ENCODE assay signal across 28 cellular contexts in the genomic region with DNA sequence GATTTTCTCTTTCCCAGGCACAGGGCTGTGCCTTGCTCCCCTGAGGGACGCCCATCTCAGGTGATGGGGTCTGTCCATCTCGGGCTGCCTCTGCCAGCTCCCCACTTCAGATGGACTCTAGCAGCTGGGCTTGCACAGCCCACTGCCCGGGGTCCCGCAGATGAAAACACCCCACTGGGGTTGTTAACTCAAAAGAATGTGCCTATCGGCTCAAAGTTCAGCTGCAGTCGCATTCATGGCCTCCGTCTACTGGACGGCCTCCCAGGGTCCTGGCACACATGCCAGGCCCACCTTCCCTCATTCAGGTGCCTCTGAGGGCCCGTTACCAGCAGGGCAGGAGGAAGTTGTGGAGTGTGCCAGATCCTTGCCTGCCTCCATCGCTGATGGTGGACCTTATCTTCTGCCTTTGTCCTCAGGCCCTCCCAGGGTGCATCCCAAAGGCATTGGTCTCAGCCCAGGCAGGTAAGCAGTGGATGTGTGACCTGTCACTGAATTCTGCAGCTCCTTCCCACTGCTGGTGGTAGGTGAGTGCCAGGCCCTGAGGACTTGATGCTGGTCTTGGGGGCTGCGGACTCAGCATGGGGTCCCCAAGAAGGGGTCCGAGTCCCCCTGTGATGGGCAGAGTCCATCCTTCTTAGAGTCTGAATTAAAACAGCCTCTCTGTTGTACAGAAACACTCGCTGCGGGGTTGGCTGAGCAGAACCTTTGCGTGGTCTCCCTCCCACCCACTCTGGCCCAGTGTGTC.
"Had no signal": no experiment of that assay in that cellular context is flagged by ENCODE, and none has a peak within 500 bp of the region (broad histone marks: within the 10 kb centered on the region; RNA-seq: fewer than 3 reads in every experiment).

No MANE protein-coding gene starts in this region.

- H3K4me1 Mint-ChIP-seq: activated B cell treated with CpG ODN at 0.5 μM for 24 hours; activated CD4-positive, alpha-beta T cell treated with anti-CD3 and anti-CD28 coated beads, Interleukin-2, amount 10 ng/mL, durations not matched to agents 24 days and 14 days; activated CD8-positive, alpha-beta memory T cell treated with anti-CD3 and anti-CD28 coated beads, Interleukin-2, amount 10 ng/mL, durations not matched to agents 7 days and 5 days; activated naive CD4-positive, alpha-beta T cell treated with anti-CD3 and anti-CD28 coated beads, Interleukin-2, amount 50 U/mL, for 24 hours; T-cell had no signal

- H3K4me3 Mint-ChIP-seq: activated B cell treated with CpG ODN at 0.5 μM for 24 hours; activated CD4-positive, alpha-beta T cell treated with anti-CD3 and anti-CD28 coated beads, Interleukin-2, amount 10 ng/mL, durations not matched to agents 24 days and 14 days; activated CD8-positive, alpha-beta memory T cell treated with anti-CD3 and anti-CD28 coated beads, Interleukin-2, amount 10 ng/mL, durations not matched to agents 7 days and 5 days; activated naive CD4-positive, alpha-beta T cell treated with anti-CD3 and anti-CD28 coated beads, Interleukin-2, amount 50 U/mL, for 24 hours; activated T-cell treated with anti-CD3 and anti-CD28 coated beads, Interleukin-2, amount 50 U/mL, for 24 hours; activated T-helper 1 cell treated with anti-CD3 and anti-CD28 coated beads, Interleukin-12 subunit alpha, Interleukin-12 subunit beta, Interleukin-2, Interleukin-4 antibody, amounts not matched to agents 30 ng/mL and 10 ng/mL and 1 ng/mL, durations not matched to agents 14 hours and 24 hours and 36 hours; T-cell had no signal

- ATAC-seq: activated CD8-positive, alpha-beta memory T cell treated with anti-CD3 and anti-CD28 coated beads, Interleukin-2, amount 10 ng/mL, durations not matched to agents 7 days and 5 days; body of pancreas; Right ventricle myocardium inferior; T-cell had no signal

- H3K36me3 Mint-ChIP-seq: activated CD8-positive, alpha-beta memory T cell treated with anti-CD3 and anti-CD28 coated beads, Interleukin-2, amount 10 ng/mL, durations not matched to agents 7 days and 5 days; activated naive CD4-positive, alpha-beta T cell treated with anti-CD3 and anti-CD28 coated beads, Interleukin-2, amount 50 U/mL, for 24 hours; T-cell had no signal

- H3K4me2 ChIP-seq: KMS-11 had no signal

- H3K27me3 Mint-ChIP-seq: activated B cell treated with CpG ODN at 0.5 μM for 24 hours; activated CD4-positive, alpha-beta T cell treated with anti-CD3 and anti-CD28 coated beads, Interleukin-2, amount 10 ng/mL, durations not matched to agents 24 days and 14 days; activated CD8-positive, alpha-beta memory T cell treated with anti-CD3 and anti-CD28 coated beads, Interleukin-2, amount 10 ng/mL, durations not matched to agents 7 days and 5 days had no signal

- H3K27ac Mint-ChIP-seq: activated B cell treated with CpG ODN at 0.5 μM for 24 hours; activated CD4-positive, alpha-beta T cell treated with anti-CD3 and anti-CD28 coated beads, Interleukin-2, amount 10 ng/mL, durations not matched to agents 24 days and 14 days; activated CD8-positive, alpha-beta memory T cell treated with anti-CD3 and anti-CD28 coated beads, Interleukin-2, amount 10 ng/mL, durations not matched to agents 7 days and 5 days; activated naive CD4-positive, alpha-beta T cell treated with anti-CD3 and anti-CD28 coated beads, Interleukin-2, amount 50 U/mL, for 24 hours; activated T-cell treated with anti-CD3 and anti-CD28 coated beads, Interleukin-2, amount 50 U/mL, for 24 hours; activated T-helper 1 cell treated with anti-CD3 and anti-CD28 coated beads, Interleukin-12 subunit alpha, Interleukin-12 subunit beta, Interleukin-2, Interleukin-4 antibody, amounts not matched to agents 30 ng/mL and 10 ng/mL and 1 ng/mL, durations not matched to agents 14 hours and 24 hours and 36 hours; T-cell had no signal

- H3K9me3 ChIP-seq: ascending aorta, body of pancreas had no signal

- DNase-seq: activated B cell treated with CpG ODN at 0.5 μM for 24 hours; activated CD4-positive, alpha-beta T cell treated with anti-CD3 and anti-CD28 coated beads for 1 hour; activated CD4-positive, alpha-beta T cell treated with anti-CD3 and anti-CD28 coated beads, Interleukin-2, amount 10 ng/mL, durations not matched to agents 24 days and 14 days; activated CD4-positive, alpha-beta T cell treated with anti-CD3 and anti-CD28 coated beads, Interleukin-2, amount 50 U/mL, for 48 hours; activated CD8-positive, alpha-beta memory T cell treated with anti-CD3 and anti-CD28 coated beads, Interleukin-2, amount 10 ng/mL, durations not matched to agents 7 days and 5 days; activated effector memory CD4-positive, alpha-beta T cell treated with Interleukin-2 at 50 U/mL for 16 hours; activated naive CD4-positive, alpha-beta T cell; activated T-cell treated with anti-CD3 and anti-CD28 coated beads, Interleukin-2, amount 50 U/mL, for 24 hours; amniotic stem cell; NCI-H1092; NCI-H1417; NCI-H1930; NCI-H2171; NCI-H2227 treated with DMSO at 0.1 percent for 48 hours; NCI-H446 treated with DMSO at 0.1 percent for 48 hours; NCI-H526; NCI-H82; T-cell; T-helper 2 cell; T1000 had no signal

- H3K36me3 ChIP-seq: ascending aorta had no signal

- H3K9ac ChIP-seq: KMS-11 had no signal

- H3K27ac ChIP-seq: ascending aorta, body of pancreas, KMS-11, SK-N-MC had no signal

- H3K4me1 ChIP-seq: ascending aorta, body of pancreas had no signal

- H3K4me3 ChIP-seq: ascending aorta, body of pancreas, SK-N-MC had no signal

- H3K9me3 Mint-ChIP-seq: activated CD4-positive, alpha-beta T cell treated with anti-CD3 and anti-CD28 coated beads, Interleukin-2, amount 10 ng/mL, durations not matched to agents 24 days and 14 days; activated naive CD4-positive, alpha-beta T cell treated with anti-CD3 and anti-CD28 coated beads, Interleukin-2, amount 50 U/mL, for 24 hours; activated T-cell treated with anti-CD3 and anti-CD28 coated beads, Interleukin-2, amount 50 U/mL, for 24 hours; activated T-helper 1 cell treated with anti-CD3 and anti-CD28 coated beads, Interleukin-12 subunit alpha, Interleukin-12 subunit beta, Interleukin-2, Interleukin-4 antibody, amounts not matched to agents 30 ng/mL and 10 ng/mL and 1 ng/mL, durations not matched to agents 14 hours and 24 hours and 36 hours; T-cell had no signal

- H3K27me3 ChIP-seq: ascending aorta, body of pancreas had no signal

- FAIRE-seq: TTC549 had no signal
